Comparison of ENCODE assay signal across 24 cellular contexts in the genomic region with DNA sequence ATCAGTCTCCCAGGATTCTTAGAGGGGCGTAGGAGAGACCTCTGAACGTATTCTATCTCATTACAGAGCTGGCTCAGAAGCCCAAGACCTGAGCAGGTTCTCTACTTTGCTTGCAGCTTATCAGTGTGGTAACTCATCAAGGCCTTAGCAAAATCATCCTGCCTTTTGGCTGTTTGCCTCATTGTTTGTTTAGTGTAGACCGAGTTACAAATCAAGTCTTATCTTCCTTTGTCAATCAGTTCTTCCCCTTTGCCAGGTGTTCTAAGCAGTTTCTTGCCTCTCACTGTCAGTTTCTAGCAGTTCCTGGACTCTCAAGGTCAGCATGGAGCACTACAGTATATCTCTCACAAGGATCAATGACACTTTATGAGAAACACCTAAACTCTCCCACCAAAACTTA. TPM values are rescaled to one million over a fixed set of nuclear protein-coding genes. Genes with fewer than 3 reads are reported as not detected.
DNase-seq lines count a peak whose midpoint lies in the region; ATAC-seq, FAIRE-seq and TF ChIP-seq lines count a peak whose summit lies in the region.
"Had no signal": no experiment of that assay in that cellular context is flagged by ENCODE, and none has a peak within 500 bp of the region (broad histone marks: within the 10 kb centered on the region; RNA-seq: fewer than 3 reads in every experiment).

No MANE protein-coding gene starts in this region.

- H2AFZ ChIP-seq in hepatocyte (no peak overlapping the region), SK-N-SH (ENCODE audit: low read depth) (no peak overlapping the region)

- H3F3A ChIP-seq in SK-N-SH (replicated peaks; ENCODE audit: insufficient read depth) = no peaks in the 10 kb centered on the region

- TF ChIP-seq RAD21 in SK-N-SH (IDR thresholded peaks at IDR 0.05; ENCODE audit: low read length) = no peak

- no peaks in the 10 kb centered on the region for H3K9me3 ChIP-seq in hepatocyte (ENCODE audit: low read depth)
- H3K9me3 ChIP-seq in mucosa of descending colon = no peaks in the 10 kb centered on the region
- H3K9me3 ChIP-seq in SK-N-SH = no peaks in the 10 kb centered on the region
- H3K9me3 ChIP-seq: BLaER1 treated with 17β-estradiol and CSF1 and Interleukin-3, amounts not matched to agents 10 nM and 100 nM; HAP-1 had no signal

- TF ChIP-seq CTCF in hepatocyte (IDR thresholded peaks at IDR 0.05; ENCODE audit: poor library complexity) (no peak), mucosa of descending colon (IDR thresholded peaks at IDR 0.05) (no peak), chondrocyte (IDR thresholded peaks at IDR 0.05) (no peak), SK-N-SH (IDR thresholded peaks at IDR 0.05) (no peak)

- H3K4me1 ChIP-seq in hepatocyte (ENCODE audit: insufficient read depth) (no peaks in the 10 kb centered on the region), mucosa of descending colon (ENCODE audit: low read depth) (no peaks in the 10 kb centered on the region), SK-N-SH (ENCODE audit: control insufficient read depth in 1 of 2, insufficient read depth in 2 of 2, low read depth in 1 of 2, low read length in 1 of 2) (no peaks in the 10 kb centered on the region)
- H3K4me1 ChIP-seq: BLaER1 treated with 17β-estradiol and CSF1 and Interleukin-3, amounts not matched to agents 10 nM and 100 nM; HAP-1 had no signal

- H3K79me2 ChIP-seq in hepatocyte = no peaks in the 10 kb centered on the region
- H3K79me2 ChIP-seq in SK-N-SH (ENCODE audit: insufficient read depth) = no peaks in the 10 kb centered on the region

- WGBS in hepatocyte (ENCODE audit: low lambda C conversion rate, missing lambda C conversion rate) = 25% methylated on average over 3 of the region's 3 CpGs
- 72% methylated on average over 3 of the region's 3 CpGs for WGBS in SK-N-SH (ENCODE audit: low lambda C conversion rate)

- peak; percentile 51 for ATAC-seq in mucosa of descending colon
- ATAC-seq in GM18519 (IDR thresholded peaks at IDR 0.05; ENCODE audit: low FRiP score, unreplicated experiment) = no peak

- no peaks in the 10 kb centered on the region for H3K4me1 Mint-ChIP-seq in chondrocyte (ENCODE audit: low read depth)
- H3K4me1 Mint-ChIP-seq: CD8-positive, alpha-beta memory T cell had no signal

- intact Hi-C loops in mucosa of descending colon (cut with DNase I, micrococcal nuclease) = no loop called here

- no peak overlapping the region for H3K4me2 ChIP-seq in hepatocyte
- no peak overlapping the region for H3K4me2 ChIP-seq in SK-N-SH
- H3K4me2 ChIP-seq: BLaER1 treated with 17β-estradiol and CSF1 and Interleukin-3, amounts not matched to agents 10 nM and 100 nM; KMS-11 had no signal

- no peak for TF ChIP-seq EP300 in SK-N-SH (IDR thresholded peaks at IDR 0.05; ENCODE audit: borderline replicate concordance in 1 of 2, low read depth in 1 of 2, low read length in 1 of 2)

- no peaks in the 10 kb centered on the region for H3K36me3 Mint-ChIP-seq in chondrocyte (ENCODE audit: low read depth)

- no peaks in the 10 kb centered on the region for H3K36me3 ChIP-seq in hepatocyte (replicated peaks; ENCODE audit: insufficient read depth, low read depth)
- no peaks in the 10 kb centered on the region for H3K36me3 ChIP-seq in mucosa of descending colon (ENCODE audit: low read depth)
- no peaks in the 10 kb centered on the region for H3K36me3 ChIP-seq in SK-N-SH (replicated peaks in 1 of 2; ENCODE audit: control insufficient read depth in 1 of 2, insufficient read depth in 2 of 2, low read length in 1 of 2)
- H3K36me3 ChIP-seq: BLaER1 treated with 17β-estradiol and CSF1 and Interleukin-3, amounts not matched to agents 10 nM and 100 nM; HAP-1 had no signal

- DNase-seq in GM12892 (ENCODE audit: insufficient read length) = no peak
- peak; percentile 18 for DNase-seq in LoVo (ENCODE audit: low spot score)
- DNase-seq in hepatocyte (ENCODE audit: low spot score) = peak; percentile 15
- DNase-seq in mucosa of descending colon = no peak
- no peak for DNase-seq in chondrocyte (ENCODE audit: low spot score)
- DNase-seq in SK-N-SH = no peak
- DNase-seq in amygdala (lab: John Stamatoyannopoulos, UW) = no peak
- DNase-seq: CD8-positive, alpha-beta memory T cell; DMS79; NCI-H1048; NCI-H1436 treated with DMSO at 0.1 percent for 48 hours; NCI-H2029 treated with DMSO at 0.1 percent for 48 hours; NCI-H2171 treated with DMSO at 0.1 percent for 48 hours; NCI-H446; NK-92 treated with Interleukin-12 subunit alpha and Interleukin-12 subunit beta, amount 100 ng/mL, for 24 hours; Right ventricle myocardium superior; T-helper 1 cell had no signal

- POLR2A ChIA-PET in SK-N-SH (lab: Yijun Ruan, JAX) = no interaction called here

- H4K20me1 ChIP-seq in hepatocyte (ENCODE audit: insufficient read depth, poor library complexity, severe bottlenecking) (no peaks in the 10 kb centered on the region), SK-N-SH (ENCODE audit: insufficient read depth) (no peaks in the 10 kb centered on the region)
- H4K20me1 ChIP-seq: BLaER1 treated with 17β-estradiol and CSF1 and Interleukin-3, amounts not matched to agents 10 nM and 100 nM had no signal

- H3K27me3 Mint-ChIP-seq in chondrocyte (ENCODE audit: low read depth) = no peaks in the 10 kb centered on the region
- H3K27me3 Mint-ChIP-seq: CD8-positive, alpha-beta memory T cell had no signal

- H3K4me3 ChIP-seq in hepatocyte = no peak overlapping the region
- no peak overlapping the region for H3K4me3 ChIP-seq in mucosa of descending colon
- H3K4me3 ChIP-seq in SK-N-SH (ENCODE audit: low read depth in 2 of 2, low read length in 1 of 2) = no peak overlapping the region
- H3K4me3 ChIP-seq: BLaER1 treated with 17β-estradiol and CSF1 and Interleukin-3, amounts not matched to agents 10 nM and 100 nM; HAP-1; SK-N-MC had no signal

- peak overlapping the region; percentile 4 for H3K27ac ChIP-seq in hepatocyte
- no peak overlapping the region for H3K27ac ChIP-seq in SK-N-SH (ENCODE audit: low read depth in 2 of 2, low read length in 1 of 2)
- H3K27ac ChIP-seq: BLaER1 treated with 17β-estradiol and CSF1 and Interleukin-3, amounts not matched to agents 10 nM and 100 nM; KMS-11; SK-N-MC had no signal

- CTCF ChIA-PET in SK-N-SH (lab: Yijun Ruan, JAX) = interaction anchor here (1.3 kb wide), 1 partner anchor 142 kb away, joined by 3 read pairs; no protein-coding TSS in a partner anchor

- H3K27me3 ChIP-seq in hepatocyte (no peaks in the 10 kb centered on the region), SK-N-SH (ENCODE audit: insufficient read depth) (no peaks in the 10 kb centered on the region)
- H3K27me3 ChIP-seq: BLaER1 treated with 17β-estradiol and CSF1 and Interleukin-3, amounts not matched to agents 10 nM and 100 nM had no signal

- no peak overlapping the region for H3K27ac Mint-ChIP-seq in chondrocyte (ENCODE audit: unreplicated experiment)
- H3K27ac Mint-ChIP-seq: CD8-positive, alpha-beta memory T cell had no signal

- no peak overlapping the region for H3K4me3 Mint-ChIP-seq in chondrocyte (ENCODE audit: unreplicated experiment)
- H3K4me3 Mint-ChIP-seq: CD8-positive, alpha-beta memory T cell had no signal

- no peak for TF ChIP-seq POLR2A in GM12892 (IDR thresholded peaks at IDR 0.05; ENCODE audit: low read depth, low read length)

- FAIRE-seq in GM12892 (lab: Jason Lieb, UNC) = peak; percentile 70
- FAIRE-seq: D721Med, RCC 7860 had no signal

- H3K9ac ChIP-seq in SK-N-SH = no peak overlapping the region
- H3K9ac ChIP-seq: BLaER1 treated with 17β-estradiol and CSF1 and Interleukin-3, amounts not matched to agents 10 nM and 100 nM; KMS-11 had no signal

- peaks cover 6% of the 10 kb centered on the region for H3K9me3 Mint-ChIP-seq in chondrocyte (ENCODE audit: low read depth)
- H3K9me3 Mint-ChIP-seq: CD8-positive, alpha-beta memory T cell had no signal

- H3K9me2 ChIP-seq in hepatocyte (replicated peaks; ENCODE audit: insufficient read depth) = no peaks in the 10 kb centered on the region
- no peaks in the 10 kb centered on the region for H3K9me2 ChIP-seq in SK-N-SH

TF ChIP-seq in SK-N-SH, 30 proteins besides CTCF, POLR2A, EP300 and RAD21 (continues in another document):
- TF ChIP-seq SMC3 (IDR thresholded peaks at IDR 0.05; ENCODE audit: low read depth, low read length) (no peak), POLR2AphosphoS5 (IDR thresholded peaks at IDR 0.05; ENCODE audit: low read depth, low read length) (no peak), SIN3A (IDR thresholded peaks at IDR 0.05; ENCODE audit: borderline replicate concordance, low read depth, low read length) (no peak), TCF12 (IDR thresholded peaks at IDR 0.05) (no peak), MAX (IDR thresholded peaks at IDR 0.05; ENCODE audit: low read depth) (no peak), MXI1 (IDR thresholded peaks at IDR 0.05; ENCODE audit: low read depth, low read length) (no peak), YY1 (IDR thresholded peaks at IDR 0.05; ENCODE audit: low read depth) (no peak), USF1 (IDR thresholded peaks at IDR 0.05; ENCODE audit: borderline replicate concordance, low read depth) (no peak), GATA2 (CRISPR knock-in tag; IDR thresholded peaks at IDR 0.05) (no peak)
- TF ChIP-seq, protein P1, sequence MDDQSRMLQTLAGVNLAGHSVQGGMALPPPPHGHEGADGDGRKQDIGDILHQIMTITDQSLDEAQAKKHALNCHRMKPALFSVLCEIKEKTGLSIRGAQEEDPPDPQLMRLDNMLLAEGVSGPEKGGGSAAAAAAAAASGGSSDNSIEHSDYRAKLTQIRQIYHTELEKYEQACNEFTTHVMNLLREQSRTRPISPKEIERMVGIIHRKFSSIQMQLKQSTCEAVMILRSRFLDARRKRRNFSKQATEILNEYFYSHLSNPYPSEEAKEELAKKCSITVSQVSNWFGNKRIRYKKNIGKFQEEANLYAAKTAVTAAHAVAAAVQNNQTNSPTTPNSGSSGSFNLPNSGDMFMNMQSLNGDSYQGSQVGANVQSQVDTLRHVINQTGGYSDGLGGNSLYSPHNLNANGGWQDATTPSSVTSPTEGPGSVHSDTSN (IDR thresholded peaks at IDR 0.05) = no peak

RNA-seq across cellular contexts. Expression of gene NAB1, which starts 30.9 kb away (rescaled TPM):
- 24.8 TPM for polyA plus RNA-seq in GM12892 (2012; ENCODE audit: missing spikeins)
- total RNA-seq in hepatocyte (41.8 and 46.6 TPM in 2 replicates), mucosa of descending colon (10 to 100 TPM; 23.4 to 55.0 (median 28.9) TPM), chondrocyte (44.2 to 69.3 TPM (median 49.8 TPM) in 3 replicates)
- polyA plus RNA-seq in hepatocyte (9.9 and 10.1 TPM in 2 replicates), SK-N-SH (2012; rRNA removed) (9.7 and 13.4 TPM in 2 replicates)
- polyA plus RNA-seq in SK-N-SH (2012; cell fraction: cytosol; rRNA removed) = 10.7 and 10.8 TPM in 2 replicates
- 20.6 and 30.1 TPM in 2 replicates for polyA plus RNA-seq in SK-N-SH (2012; cell fraction: nucleus; rRNA removed)

Comparison
In these comparisons a context has a peak if more than half of its experiments do, and no peak if none do; other contexts are left out.
1. DNase-seq: peak in LoVo (single experiment) and hepatocyte (single experiment); none in GM12892 (single experiment), mucosa of descending colon (0 of 3), chondrocyte (single experiment), SK-N-SH (single experiment) and amygdala (0 of 56).